Comparison of ENCODE assay signal across 11 cellular contexts in genomic region chr5:140794594-140795258, GRCh38. TPM values are rescaled to one million over a fixed set of nuclear protein-coding genes. Genes with fewer than 3 reads are reported as not detected.
A peak's percentile ranks its signal among the peaks of the same experiment; 100 is the strongest.
DNase-seq lines count a peak whose midpoint lies in the region; ATAC-seq and TF ChIP-seq lines count a peak whose summit lies in the region.
"Had no signal": no experiment of that assay in that cellular context is flagged by ENCODE, and none has a peak within 500 bp of the region (broad histone marks: within the 10 kb centered on the region; RNA-seq: fewer than 3 reads in every experiment).

Gene PCDHA2 (plus strand): TSS chr5:140794852.

- no peak for ATAC-seq in GM21528 (IDR thresholded peaks at IDR 0.05; ENCODE audit: low FRiP score, unreplicated experiment)
- no peak for ATAC-seq in GM18858 (IDR thresholded peaks at IDR 0.05; ENCODE audit: unreplicated experiment)

- DNase-seq in H4 (ENCODE audit: low spot score) = peak; percentile 48
- DNase-seq in NCI-H69 (lab: John Stamatoyannopoulos, UW) = peak; percentile 27
- peak; percentile 53 for DNase-seq in globus pallidus (ENCODE audit: low spot score)
- no peak for DNase-seq in progenitor cell of endocrine pancreas (ENCODE audit: low spot score, unreplicated experiment)
- DNase-seq in NOMO-1 treated with DMSO at 0.1 percent for 48 hours (lab: John Stamatoyannopoulos, UW; ENCODE audit: unreplicated experiment) = no peak
- DNase-seq in cortex of kidney (lab: John Stamatoyannopoulos, UW) = no peak
- DNase-seq: activated CD4-positive, alpha-beta T cell treated with anti-CD3 and anti-CD28 coated beads, Interleukin-2, amount 10 ng/mL, durations not matched to agents 24 days and 14 days had no signal

- H3K4me3 Mint-ChIP-seq in progenitor cell of endocrine pancreas (ENCODE audit: low read depth) = peak within 1 kb of the TSS; percentile 80
- H3K4me3 Mint-ChIP-seq: activated CD4-positive, alpha-beta T cell treated with anti-CD3 and anti-CD28 coated beads, Interleukin-2, amount 10 ng/mL, durations not matched to agents 24 days and 14 days; activated naive CD8-positive, alpha-beta T cell; memory B cell had no signal

- H3K36me3 Mint-ChIP-seq in progenitor cell of endocrine pancreas (ENCODE audit: insufficient read depth) = peaks cover 24% of the 10 kb centered on the region

- H3K27ac Mint-ChIP-seq in progenitor cell of endocrine pancreas = peak within 1 kb of the TSS; percentile 88
- H3K27ac Mint-ChIP-seq: activated CD4-positive, alpha-beta T cell treated with anti-CD3 and anti-CD28 coated beads, Interleukin-2, amount 10 ng/mL, durations not matched to agents 24 days and 14 days; activated naive CD8-positive, alpha-beta T cell; memory B cell had no signal

- peak; percentile 48 for TF ChIP-seq CTCF in progenitor cell of endocrine pancreas (IDR thresholded peaks at IDR 0.05; ENCODE audit: unreplicated experiment)

- H3K4me1 Mint-ChIP-seq in progenitor cell of endocrine pancreas (ENCODE audit: low read depth) = no peaks in the 10 kb centered on the region
- H3K4me1 Mint-ChIP-seq: activated CD4-positive, alpha-beta T cell treated with anti-CD3 and anti-CD28 coated beads, Interleukin-2, amount 10 ng/mL, durations not matched to agents 24 days and 14 days; memory B cell had no signal

- H3K9me3 Mint-ChIP-seq in progenitor cell of endocrine pancreas (ENCODE audit: low read depth) = peaks cover 20% of the 10 kb centered on the region

- no peaks in the 10 kb centered on the region for H3K27me3 Mint-ChIP-seq in progenitor cell of endocrine pancreas
- H3K27me3 Mint-ChIP-seq: activated CD4-positive, alpha-beta T cell treated with anti-CD3 and anti-CD28 coated beads, Interleukin-2, amount 10 ng/mL, durations not matched to agents 24 days and 14 days had no signal

RNA-seq across cellular contexts. Expression of gene PCDHA2, which starts in this region (rescaled TPM):
- 0.72 and 0.82 TPM in 2 replicates for total RNA-seq in H4 (2014; rRNA removed; shearing (Covaris generic))
- 5.6 and 5.9 TPM in 2 replicates for total RNA-seq in progenitor cell of endocrine pancreas
- total RNA-seq: activated CD4-positive, alpha-beta T cell treated with anti-CD3 and anti-CD28 coated beads, Interleukin-2, amount 10 ng/mL, durations not matched to agents 24 days and 14 days had no signal

Comparison
In these comparisons a context has a peak if more than half of its experiments do, and no peak if none do; other contexts are left out.
1. Peak in DNase-seq in H4; RNA of the gene not detected or under 1 TPM.
2. DNase-seq: peak in NCI-H69 (single experiment) and globus pallidus (single experiment); none in progenitor cell of endocrine pancreas (single experiment), NOMO-1 treated with DMSO at 0.1 percent for 48 hours (single experiment) and cortex of kidney (single experiment).